In genomic region chr22:32917577-32918375, GRCh38 we compare ENCODE assay signal across 22 cellular contexts.
A peak's percentile ranks its signal among the peaks of the same experiment; 100 is the strongest.
DNase-seq lines count a peak whose midpoint lies in the region; ATAC-seq and TF ChIP-seq lines count a peak whose summit lies in the region.
"Had no signal": no experiment of that assay in that cellular context is flagged by ENCODE, and none has a peak within 500 bp of the region (broad histone marks: within the 10 kb centered on the region; RNA-seq: fewer than 3 reads in every experiment).

No MANE protein-coding gene starts in this region.

- no peak overlapping the region for H4K5ac ChIP-seq in IMR-90 (ENCODE audit: low read depth, low read length)

- H3K27ac ChIP-seq in IMR-90 (ENCODE audit: insufficient read depth, low read length) = no peak overlapping the region
- H3K27ac ChIP-seq: ascending aorta, esophagus muscularis mucosa, RWPE1, thoracic aorta had no signal

- no peak overlapping the region for H3K27ac Mint-ChIP-seq in nephron progenitor cell
- H3K27ac Mint-ChIP-seq in activated naive CD8-positive, alpha-beta T cell treated with anti-CD3 and anti-CD28 coated beads, Interleukin-2, amount 50 U/mL, for 24 hours = no peak overlapping the region
- no peak overlapping the region for H3K27ac Mint-ChIP-seq in activated T-helper 17 cell treated with anti-CD3 and anti-CD28 coated beads, Interleukin-2, amount 50 U/mL, for 72 hours
- H3K27ac Mint-ChIP-seq: activated CD4-positive, alpha-beta T cell treated with anti-CD3 and anti-CD28 coated beads for 36 hours; activated T-cell treated with anti-CD3 and anti-CD28 coated beads, Interleukin-2, amount 50 U/mL, for 72 hours; stimulated activated effector memory CD8-positive, alpha-beta T cell treated with anti-CD3 and anti-CD28 coated beads, Interleukin-12 subunit alpha, Interleukin-12 subunit beta, amount 100 ng/mL, for 72 hours had no signal

- no peak overlapping the region for H2AK9ac ChIP-seq in IMR-90 (replicated peaks; ENCODE audit: low read depth, low read length, poor library complexity)

- no peak overlapping the region for H3K23ac ChIP-seq in IMR-90 (ENCODE audit: low read depth, low read length)

- ATAC-seq in IMR-90 (ENCODE audit: low read depth) (no peak), HG03460 (IDR thresholded peaks at IDR 0.05; ENCODE audit: unreplicated experiment) (no peak)
- ATAC-seq in activated naive CD8-positive, alpha-beta T cell treated with anti-CD3 and anti-CD28 coated beads, Interleukin-2, amount 50 U/mL, for 24 hours = no peak
- ATAC-seq in activated T-helper 17 cell treated with anti-CD3 and anti-CD28 coated beads, Interleukin-2, amount 50 U/mL, for 72 hours (replicated peaks) = no peak
- ATAC-seq: activated CD4-positive, alpha-beta T cell treated with anti-CD3 and anti-CD28 coated beads for 36 hours; activated T-cell treated with anti-CD3 and anti-CD28 coated beads, Interleukin-2, amount 50 U/mL, for 72 hours; sciatic nerve; stimulated activated effector memory CD8-positive, alpha-beta T cell treated with anti-CD3 and anti-CD28 coated beads, Interleukin-12 subunit alpha, Interleukin-12 subunit beta, amount 100 ng/mL, for 72 hours had no signal

- no peak overlapping the region for H3K4ac ChIP-seq in IMR-90 (ENCODE audit: low read depth, low read length)

- in situ Hi-C loops in IMR-90 (cut with MboI; ENCODE audit: low sequenced_read_pairs) = no loop called here

- no peak overlapping the region for H2BK120ac ChIP-seq in IMR-90 (ENCODE audit: low read depth, low read length)

- no peaks in the 10 kb centered on the region for H3K79me1 ChIP-seq in IMR-90 (ENCODE audit: low read depth in 1 of 2, low read length in 2 of 2)

- intact Hi-C loops in IMR-90 (cut with micrococcal nuclease) = no loop called here

- no peak overlapping the region for H2AK5ac ChIP-seq in IMR-90 (ENCODE audit: low read depth, low read length)

- no peak overlapping the region for H2BK20ac ChIP-seq in IMR-90 (ENCODE audit: low read depth, low read length)

- H3K4me3 ChIP-seq in IMR-90 (ENCODE audit: insufficient read depth, low read depth, low read length) = no peak overlapping the region
- H3K4me3 ChIP-seq in fibroblast of villous mesenchyme (ENCODE audit: low read depth, low read length) = no peak overlapping the region
- H3K4me3 ChIP-seq: ascending aorta, esophagus muscularis mucosa, thoracic aorta had no signal

- dilution Hi-C loops in IMR-90 (cut with HindIII; ENCODE audit: low sequenced_read_pairs, unreplicated experiment) = no loop called here

- TF ChIP-seq CTCF in IMR-90 (conservative IDR thresholded peaks at IDR 0.05; ENCODE audit: low read depth, low read length) (no peak), fibroblast of villous mesenchyme (IDR thresholded peaks at IDR 0.05; ENCODE audit: insufficient read depth, low read depth, low read length) (no peak), nephron progenitor cell (IDR thresholded peaks at IDR 0.05) (no peak)

- H4K91ac ChIP-seq in IMR-90 (ENCODE audit: insufficient read depth, low read depth, low read length) = no peak overlapping the region

- peaks cover 39% of the 10 kb centered on the region for H3K27me3 ChIP-seq in IMR-90 (ENCODE audit: control insufficient read depth, insufficient read depth, low read length)
- H3K27me3 ChIP-seq: ascending aorta, esophagus muscularis mucosa had no signal

- H4K8ac ChIP-seq in IMR-90 (ENCODE audit: low read depth in 2 of 2, low read length in 2 of 2) = no peak overlapping the region

- no peak overlapping the region for H3K4me3 Mint-ChIP-seq in nephron progenitor cell
- H3K4me3 Mint-ChIP-seq in activated naive CD8-positive, alpha-beta T cell treated with anti-CD3 and anti-CD28 coated beads, Interleukin-2, amount 50 U/mL, for 24 hours = no peak overlapping the region
- no peak overlapping the region for H3K4me3 Mint-ChIP-seq in activated T-helper 17 cell treated with anti-CD3 and anti-CD28 coated beads, Interleukin-2, amount 50 U/mL, for 72 hours
- H3K4me3 Mint-ChIP-seq: activated CD4-positive, alpha-beta T cell treated with anti-CD3 and anti-CD28 coated beads for 36 hours; activated T-cell treated with anti-CD3 and anti-CD28 coated beads, Interleukin-2, amount 50 U/mL, for 72 hours; CD4-positive, CD25-positive, alpha-beta regulatory T cell; stimulated activated effector memory CD8-positive, alpha-beta T cell treated with anti-CD3 and anti-CD28 coated beads, Interleukin-12 subunit alpha, Interleukin-12 subunit beta, amount 100 ng/mL, for 72 hours had no signal

- no peak overlapping the region for H3K56ac ChIP-seq in IMR-90 (ENCODE audit: extremely low read depth, insufficient read depth, low read length)

- no peak for TF ChIP-seq RAD21 in IMR-90 (IDR thresholded peaks at IDR 0.05; ENCODE audit: low read length)

- peaks cover 6% of the 10 kb centered on the region for H3K36me3 Mint-ChIP-seq in nephron progenitor cell (ENCODE audit: low read depth)
- peaks cover 2% of the 10 kb centered on the region for H3K36me3 Mint-ChIP-seq in activated naive CD8-positive, alpha-beta T cell treated with anti-CD3 and anti-CD28 coated beads, Interleukin-2, amount 50 U/mL, for 24 hours (ENCODE audit: low read depth)
- no peaks in the 10 kb centered on the region for H3K36me3 Mint-ChIP-seq in activated T-helper 17 cell treated with anti-CD3 and anti-CD28 coated beads, Interleukin-2, amount 50 U/mL, for 72 hours (ENCODE audit: low read depth)
- H3K36me3 Mint-ChIP-seq: CD4-positive, CD25-positive, alpha-beta regulatory T cell; stimulated activated effector memory CD8-positive, alpha-beta T cell treated with anti-CD3 and anti-CD28 coated beads, Interleukin-12 subunit alpha, Interleukin-12 subunit beta, amount 100 ng/mL, for 72 hours had no signal

- no peak overlapping the region for H2BK5ac ChIP-seq in IMR-90 (ENCODE audit: low read depth, low read length, poor library complexity, severe bottlenecking)

- peaks cover 40% of the 10 kb centered on the region for H3K4me1 Mint-ChIP-seq in nephron progenitor cell
- no peaks in the 10 kb centered on the region for H3K4me1 Mint-ChIP-seq in activated naive CD8-positive, alpha-beta T cell treated with anti-CD3 and anti-CD28 coated beads, Interleukin-2, amount 50 U/mL, for 24 hours
- no peaks in the 10 kb centered on the region for H3K4me1 Mint-ChIP-seq in activated T-helper 17 cell treated with anti-CD3 and anti-CD28 coated beads, Interleukin-2, amount 50 U/mL, for 72 hours
- H3K4me1 Mint-ChIP-seq: activated CD4-positive, alpha-beta T cell treated with anti-CD3 and anti-CD28 coated beads for 36 hours; CD4-positive, CD25-positive, alpha-beta regulatory T cell; stimulated activated effector memory CD8-positive, alpha-beta T cell treated with anti-CD3 and anti-CD28 coated beads, Interleukin-12 subunit alpha, Interleukin-12 subunit beta, amount 100 ng/mL, for 72 hours had no signal

- H3K27me3 Mint-ChIP-seq in nephron progenitor cell (ENCODE audit: low read depth, poor library complexity) = peaks cover 49% of the 10 kb centered on the region
- H3K27me3 Mint-ChIP-seq in activated naive CD8-positive, alpha-beta T cell treated with anti-CD3 and anti-CD28 coated beads, Interleukin-2, amount 50 U/mL, for 24 hours = no peaks in the 10 kb centered on the region
- peaks cover 21% of the 10 kb centered on the region for H3K27me3 Mint-ChIP-seq in activated T-helper 17 cell treated with anti-CD3 and anti-CD28 coated beads, Interleukin-2, amount 50 U/mL, for 72 hours

- no peak overlapping the region for H2BK15ac ChIP-seq in IMR-90 (ENCODE audit: low read depth, low read length)

- no peak for TF ChIP-seq POLR2A in IMR-90 (IDR thresholded peaks at IDR 0.05; ENCODE audit: low read depth, low read length)

- WGBS in IMR-90 (ENCODE audit: extremely low coverage in 2 of 2, insufficient read length in 1 of 2), 2 experiments = 44% methylated on average over 7 of the region's 18 CpGs; no CpG with 5 or more reads in 1 of the 2 experiments

- no peak overlapping the region for H3K4me2 ChIP-seq in IMR-90 (ENCODE audit: low read depth, low read length)

- POLR2A ChIA-PET in IMR-90 (lab: Charles Lee; ENCODE audit: unreplicated experiment) = no interaction called here

- H3K14ac ChIP-seq in IMR-90 (replicated peaks; ENCODE audit: low read depth, low read length) = no peak overlapping the region

- peak; percentile 32 for DNase-seq in Ammon's horn (ENCODE audit: low spot score)
- no peak for DNase-seq in IMR-90
- DNase-seq in fibroblast of villous mesenchyme (ENCODE audit: low read depth) = peak; percentile 5
- peak; percentile 27 for DNase-seq in nephron progenitor cell
- no peak for DNase-seq in activated naive CD8-positive, alpha-beta T cell treated with anti-CD3 and anti-CD28 coated beads, Interleukin-2, amount 50 U/mL, for 24 hours
- no peak for DNase-seq in NCI-H146 (lab: John Stamatoyannopoulos, UW)
- DNase-seq: activated CD4-positive, alpha-beta T cell treated with anti-CD3 and anti-CD28 coated beads for 36 hours; activated naive CD4-positive, alpha-beta T cell treated with anti-CD3 and anti-CD28 coated beads, Interleukin-2, amount 50 U/mL, for 16 hours; activated T-cell treated with anti-CD3 and anti-CD28 coated beads, Interleukin-2, amount 50 U/mL, for 72 hours; CD4-positive, CD25-positive, alpha-beta regulatory T cell; effector memory CD4-positive, alpha-beta T cell; GF-D8; NCI-H2081; NCI-H526 treated with DMSO at 0.1 percent for 48 hours had no signal

- no peaks in the 10 kb centered on the region; the same call in 1 of the 2 replicates for H3K4me1 ChIP-seq in IMR-90 (ENCODE audit: control insufficient read depth, insufficient read depth, low read length)

- no peaks in the 10 kb centered on the region for H3K9me1 ChIP-seq in IMR-90 (ENCODE audit: insufficient read depth, low read length)

- no peaks in the 10 kb centered on the region for H4K20me1 ChIP-seq in IMR-90 (ENCODE audit: insufficient read depth, low read length)

- peaks cover 7% of the 10 kb centered on the region for H3K9me3 ChIP-seq in IMR-90 (ENCODE audit: control insufficient read depth, insufficient read depth, low read length)

- peaks cover 18% of the 10 kb centered on the region for H3K9me3 Mint-ChIP-seq in nephron progenitor cell
- peaks cover 14% of the 10 kb centered on the region for H3K9me3 Mint-ChIP-seq in activated naive CD8-positive, alpha-beta T cell treated with anti-CD3 and anti-CD28 coated beads, Interleukin-2, amount 50 U/mL, for 24 hours
- H3K9me3 Mint-ChIP-seq in activated T-helper 17 cell treated with anti-CD3 and anti-CD28 coated beads, Interleukin-2, amount 50 U/mL, for 72 hours = peaks cover 5% of the 10 kb centered on the region
- H3K9me3 Mint-ChIP-seq: stimulated activated effector memory CD8-positive, alpha-beta T cell treated with anti-CD3 and anti-CD28 coated beads, Interleukin-12 subunit alpha, Interleukin-12 subunit beta, amount 100 ng/mL, for 72 hours had no signal

- no TSS peak for BruUV-seq in IMR-90 (replicated peaks; lab: Mats Ljungman, UMichigan)

- peak overlapping the region; percentile 50 for H2AFZ ChIP-seq in IMR-90 (replicated peaks; ENCODE audit: low read length, poor library complexity)

- no peak overlapping the region for H3K18ac ChIP-seq in IMR-90 (ENCODE audit: low read depth, low read length)

- CTCF ChIA-PET in IMR-90 (lab: Yijun Ruan, JAX) = no interaction called here

- H3K36me3 ChIP-seq in IMR-90 (ENCODE audit: control insufficient read depth, insufficient read depth, low read length) = no peaks in the 10 kb centered on the region
- H3K36me3 ChIP-seq: ascending aorta, esophagus muscularis mucosa, thoracic aorta had no signal

- no peak overlapping the region for H3K9ac ChIP-seq in IMR-90 (ENCODE audit: low read depth, low read length)

TF ChIP-seq in IMR-90, 13 proteins besides CTCF, POLR2A, EP300 and RAD21 (continues in another document):
- TF ChIP-seq FOS (IDR thresholded peaks at IDR 0.05; ENCODE audit: low read depth, low read length) = no peak

Comparison
In these comparisons a context has a peak if more than half of its experiments do, and no peak if none do; other contexts are left out.
1. DNase-seq: peak in Ammon's horn (single experiment), fibroblast of villous mesenchyme (single experiment) and nephron progenitor cell (single experiment); none in IMR-90 (single experiment), activated naive CD8-positive, alpha-beta T cell treated with anti-CD3 and anti-CD28 coated beads, Interleukin-2, amount 50 U/mL, for 24 hours (single experiment) and NCI-H146 (single experiment).